In genomic region chr2:25895620-25896019, GRCh38 we compare ENCODE assay signal across 22 cellular contexts. TPM values are rescaled to one million over a fixed set of nuclear protein-coding genes. Genes with fewer than 3 reads are reported as not detected.
DNase-seq lines count a peak whose midpoint lies in the region; ATAC-seq and TF ChIP-seq lines count a peak whose summit lies in the region.
"Had no signal": no experiment of that assay in that cellular context is flagged by ENCODE, and none has a peak within 500 bp of the region (broad histone marks: within the 10 kb centered on the region; RNA-seq: fewer than 3 reads in every experiment).

No MANE protein-coding gene starts in this region.

- H3K9me3 ChIP-seq in RWPE2 (ENCODE audit: severe bottlenecking) (no peaks in the 10 kb centered on the region), gastrocnemius medialis (no peaks in the 10 kb centered on the region), colonic mucosa (no peaks in the 10 kb centered on the region)
- H3K9me3 ChIP-seq: MG63 had no signal

- H3K4me2 ChIP-seq in GM23338 (0 out of 2 replicates have a peak overlapping the region, but pooled peaks have one; percentile 7), mesendoderm (ENCODE audit: low read length) (no peak overlapping the region)
- H3K4me2 ChIP-seq: KMS-11 had no signal

- no peak overlapping the region for H3K4me3 ChIP-seq in GM23338
- no peak overlapping the region for H3K4me3 ChIP-seq in RWPE2 (ENCODE audit: severe bottlenecking)
- no peak overlapping the region for H3K4me3 ChIP-seq in mesendoderm (ENCODE audit: low read length)
- no peak overlapping the region for H3K4me3 ChIP-seq in gastrocnemius medialis
- H3K4me3 ChIP-seq in colonic mucosa = no peak overlapping the region
- H3K4me3 ChIP-seq: MG63 had no signal

- H2BK120ac ChIP-seq in mesendoderm (ENCODE audit: low read depth, low read length) = no peak overlapping the region

- H3K27ac Mint-ChIP-seq in GM23338 = no peak overlapping the region
- H3K27ac Mint-ChIP-seq: CD14-positive monocyte, HFFc6 had no signal

- H4K8ac ChIP-seq in mesendoderm (ENCODE audit: low read depth, low read length) = no peak overlapping the region

- H3K27me3 ChIP-seq in GM23338 (ENCODE audit: insufficient read depth) (no peaks in the 10 kb centered on the region), RWPE2 (ENCODE audit: insufficient read depth, poor library complexity, severe bottlenecking) (no peaks in the 10 kb centered on the region), mesendoderm (ENCODE audit: insufficient read depth, low read length, poor library complexity) (no peaks in the 10 kb centered on the region), gastrocnemius medialis (no peaks in the 10 kb centered on the region), colonic mucosa (no peaks in the 10 kb centered on the region)
- H3K27me3 ChIP-seq: MG63 had no signal

- no peaks in the 10 kb centered on the region; the same call in 2 of the 3 replicates for H3K9me3 Mint-ChIP-seq in GM23338
- H3K9me3 Mint-ChIP-seq: CD14-positive monocyte, HFFc6 had no signal

- H3K9ac ChIP-seq in mesendoderm (ENCODE audit: low read length) = no peak overlapping the region
- no peak overlapping the region for H3K9ac ChIP-seq in colonic mucosa (ENCODE audit: low read depth in 2 of 2, low read length in 2 of 2)
- H3K9ac ChIP-seq: KMS-11 had no signal

- H3K4me1 ChIP-seq in GM23338 (ENCODE audit: insufficient read depth) = peaks cover 7% of the 10 kb centered on the region; the same call in 1 of the 2 replicates
- no peaks in the 10 kb centered on the region for H3K4me1 ChIP-seq in RWPE2 (ENCODE audit: insufficient read depth, poor library complexity, severe bottlenecking)
- H3K4me1 ChIP-seq in mesendoderm (ENCODE audit: control insufficient read depth, low read depth, low read length) = peaks cover 3% of the 10 kb centered on the region
- peaks cover 13 to 15% of the 10 kb centered on the region in 2 donors for H3K4me1 ChIP-seq in gastrocnemius medialis
- H3K4me1 ChIP-seq in colonic mucosa = no peaks in the 10 kb centered on the region

- in situ Hi-C loops in gastrocnemius medialis (cut with MboI; ENCODE audit: low sequenced_read_pairs in 4 of 4) = no loop called here

- H3K79me2 ChIP-seq in GM23338 (replicated peaks; ENCODE audit: insufficient read depth) = no peaks in the 10 kb centered on the region
- no peaks in the 10 kb centered on the region for H3K79me2 ChIP-seq in mesendoderm (ENCODE audit: control insufficient read depth, insufficient read depth, low read length)

- H3K4me3 Mint-ChIP-seq in GM23338 = no peak overlapping the region
- H3K4me3 Mint-ChIP-seq: CD14-positive monocyte, HFFc6 had no signal

- no peak overlapping the region for H4K5ac ChIP-seq in mesendoderm (ENCODE audit: low read length)

- H3K4ac ChIP-seq in mesendoderm (ENCODE audit: low read depth, low read length) = no peak overlapping the region

- no peaks in the 10 kb centered on the region for H3K36me3 Mint-ChIP-seq in GM23338 (ENCODE audit: low read depth)
- H3K36me3 Mint-ChIP-seq: CD14-positive monocyte had no signal

- no peak overlapping the region for H2BK15ac ChIP-seq in mesendoderm (replicated peaks; ENCODE audit: low read depth)

- H3K79me1 ChIP-seq in mesendoderm (ENCODE audit: low read length) = no peaks in the 10 kb centered on the region

- H3K36me3 ChIP-seq in GM23338 (ENCODE audit: insufficient read depth) (no peaks in the 10 kb centered on the region), RWPE2 (ENCODE audit: low read depth) (no peaks in the 10 kb centered on the region), mesendoderm (ENCODE audit: control insufficient read depth, insufficient read depth, low read length) (no peaks in the 10 kb centered on the region), gastrocnemius medialis (no peaks in the 10 kb centered on the region), colonic mucosa (no peaks in the 10 kb centered on the region)
- H3K36me3 ChIP-seq: MG63 had no signal

- H3F3A ChIP-seq in GM23338 (replicated peaks; ENCODE audit: low read depth) = no peaks in the 10 kb centered on the region

- H3K18ac ChIP-seq in mesendoderm (ENCODE audit: low read length) = no peak overlapping the region

- DNase-seq in GM23338 (ENCODE audit: low spot score) (peak; percentile 36), RWPE2 (ENCODE audit: low spot score) (no peak), mesendoderm (peak; percentile 68), gastrocnemius medialis (no peak), NCI-H2081 (lab: John Stamatoyannopoulos, UW) (no peak), NCI-H1930 (lab: John Stamatoyannopoulos, UW) (no peak), colonic mucosa (no peak)
- no peak for DNase-seq in activated naive CD4-positive, alpha-beta T cell treated with Interleukin-2 at 50 U/mL for 16 hours
- DNase-seq: ACHN, AML-193, COR-L47, DMS153, HFFc6, MG63, NCI-H1092, NCI-H146, NCI-H2107, NCI-H69, SHP77 treated with DMSO at 0.1 percent for 48 hours had no signal

- H3K9me2 ChIP-seq in GM23338 (ENCODE audit: insufficient read depth) = no peaks in the 10 kb centered on the region

- intact Hi-C loops in gastrocnemius medialis (cut with DNase I; ENCODE audit: low total_unique reads) = loop anchor here (1.0 to 5.0 kb wide), 2 partner anchors 17 to 43 kb away; partner anchors contain the start of gene ASXL2
- intact Hi-C loops in colonic mucosa (cut with DNase I) = no loop called here

- peak; percentile 62 for ATAC-seq in GM23338
- 0 out of 3 replicates have a peak, but pooled peaks have one; percentile 33 for ATAC-seq in RWPE2 (ENCODE audit: low read depth)
- ATAC-seq in gastrocnemius medialis = no peak
- ATAC-seq: SK-N-SH treated with all-trans-retinoic acid at 6 μM for 48 hours had no signal

- no peak for TF ChIP-seq CTCF in GM23338 (conservative IDR thresholded peaks at IDR 0.05; ENCODE audit: low read depth in 2 of 2)
- no peak for TF ChIP-seq CTCF in RWPE2 (IDR thresholded peaks at IDR 0.05; ENCODE audit: poor library complexity, severe bottlenecking)
- no peak for TF ChIP-seq CTCF in gastrocnemius medialis (IDR thresholded peaks at IDR 0.05 in 4 of 5, conservative IDR thresholded peaks at IDR 0.05 in 1 of 5)
- no peak for TF ChIP-seq CTCF in colonic mucosa (IDR thresholded peaks at IDR 0.05)

- H4K20me1 ChIP-seq in GM23338 (replicated peaks; ENCODE audit: insufficient read depth) = no peaks in the 10 kb centered on the region; the same call in 1 of the 2 replicates

- H3K56ac ChIP-seq in mesendoderm (ENCODE audit: low read length) = peak overlapping the region; percentile 62

- no peak overlapping the region for H2BK5ac ChIP-seq in mesendoderm (ENCODE audit: low read length)

- no peak overlapping the region for H2AK5ac ChIP-seq in mesendoderm (ENCODE audit: low read length)

- H2AFZ ChIP-seq in GM23338 = peak overlapping the region; percentile 45

- no peak overlapping the region for H3K27ac ChIP-seq in GM23338 (ENCODE audit: low read depth)
- no peak overlapping the region for H3K27ac ChIP-seq in RWPE2 (ENCODE audit: poor library complexity, severe bottlenecking)
- no peak overlapping the region for H3K27ac ChIP-seq in mesendoderm (ENCODE audit: low read depth, low read length)
- peak overlapping the region; percentile 73 to 86 (median 78) for H3K27ac ChIP-seq in gastrocnemius medialis
- H3K27ac ChIP-seq in colonic mucosa = no peak overlapping the region
- H3K27ac ChIP-seq: KMS-11 had no signal

- peaks cover 10% of the 10 kb centered on the region for H3K27me3 Mint-ChIP-seq in GM23338 (ENCODE audit: insufficient read depth, low read depth, poor library complexity)

- peaks cover 7% of the 10 kb centered on the region for H3K4me1 Mint-ChIP-seq in GM23338

- TF ChIP-seq POLR2A in gastrocnemius medialis (IDR thresholded peaks at IDR 0.05) = no peak

- H3K23ac ChIP-seq in mesendoderm (ENCODE audit: low read length) = no peak overlapping the region

TF ChIP-seq in GM23338, 12 proteins besides CTCF, POLR2A, EP300 and RAD21:
- TF ChIP-seq NANOG (IDR thresholded peaks at IDR 0.05; ENCODE audit: borderline replicate concordance) = no peak
- no peak for TF ChIP-seq EZH2 (IDR thresholded peaks at IDR 0.05; ENCODE audit: low read depth, unreplicated experiment)

RNA-seq across cellular contexts. Expression of gene ASXL2, which starts 17.3 kb away (rescaled TPM):
- 21.8 and 22.4 TPM in 2 replicates for total RNA-seq in GM23338 (2014; rRNA removed; shearing (Covaris generic))
- 6.6 and 7.0 TPM in 2 replicates for polyA plus RNA-seq in GM23338 (2016; fragmentation: Nextera tagmentation; extraction: Ambion mirVana)
- polyA plus RNA-seq in mesendoderm (2013, experiment 1 of 2) = 13.8 TPM
- 14.1 TPM for polyA plus RNA-seq in mesendoderm (2013, experiment 2 of 2)
- total RNA-seq in gastrocnemius medialis (10 to 100 TPM; 12.5 to 24.5 (median 21.0) TPM), colonic mucosa (10 to 100 TPM; 28.6 to 32.7 TPM)

Comparison
In these comparisons a context has a peak if more than half of its experiments do, and no peak if none do; other contexts are left out.
1. ATAC-seq: peak in GM23338 (single experiment) and RWPE2 (single experiment); none in gastrocnemius medialis (0 of 2).
2. DNase-seq: peak in GM23338 (single experiment) and mesendoderm (single experiment); none in RWPE2 (single experiment), gastrocnemius medialis (0 of 2), NCI-H2081 (0 of 2), activated naive CD4-positive, alpha-beta T cell treated with Interleukin-2 at 50 U/mL for 16 hours (single experiment), NCI-H1930 (0 of 2) and colonic mucosa (single experiment).
3. H3K27ac ChIP-seq: peak in gastrocnemius medialis (4 of 4); none in GM23338 (single experiment), RWPE2 (single experiment), mesendoderm (single experiment) and colonic mucosa (single experiment).